ENCODE assay signal across 32 cellular contexts in genomic region chr1:49906365-49906764, GRCh38.
"Had no signal": no experiment of that assay in that cellular context is flagged by ENCODE, and none has a peak within 500 bp of the region (broad histone marks: within the 10 kb centered on the region; RNA-seq: fewer than 3 reads in every experiment).

No MANE protein-coding gene starts in this region.

- DNase-seq: activated effector memory CD4-positive, alpha-beta T cell treated with anti-CD3 and anti-CD28 coated beads, Interleukin-2, amount 50 U/mL, for 16 hours; activated effector memory CD4-positive, alpha-beta T cell treated with Interleukin-2 at 50 U/mL for 16 hours; activated gamma-delta T cell; activated gamma-delta T cell treated with Interleukin-2 at 50 U/mL for 16 hours; activated naive CD4-positive, alpha-beta T cell; activated naive CD4-positive, alpha-beta T cell treated with anti-CD3 and anti-CD28 coated beads for 36 hours; activated naive CD4-positive, alpha-beta T cell treated with anti-CD3 and anti-CD28 coated beads, Interleukin-2, amount 10 ng/mL, durations not matched to agents 7 days and 5 days; activated naive CD4-positive, alpha-beta T cell treated with anti-CD3 and anti-CD28 coated beads, Interleukin-2, amount 50 U/mL, for 16 hours; activated naive CD4-positive, alpha-beta T cell treated with Interleukin-2 at 50 U/mL for 16 hours; activated naive CD8-positive, alpha-beta T cell treated with anti-CD3 and anti-CD28 coated beads for 36 hours; activated naive CD8-positive, alpha-beta T cell treated with anti-CD3 and anti-CD28 coated beads, Interleukin-2, amount 10 ng/mL, durations not matched to agents 7 days and 5 days; activated naive CD8-positive, alpha-beta T cell treated with anti-CD3 and anti-CD28 coated beads, Interleukin-2, amount 50 U/mL, for 24 hours; activated T-cell treated with anti-CD3 and anti-CD28 coated beads, Interleukin-2, amount 50 U/mL, for 4 hours; activated T-cell treated with anti-CD3 and anti-CD28 coated beads, Interleukin-2, amount 50 U/mL, for 48 hours; activated T-cell treated with anti-CD3 and anti-CD28 coated beads, Interleukin-2, amount 50 U/mL, for 72 hours; adrenal gland; amniotic stem cell; amygdala; anterior cingulate cortex; aorta; body of pancreas; brain microvascular endothelial cell; caudate nucleus; central memory CD4-positive, alpha-beta T cell; cerebellar nuclear complex had no signal

- H3K27me3 ChIP-seq: adrenal gland, ascending aorta, body of pancreas, brain microvascular endothelial cell, breast epithelium, cardiac muscle cell had no signal

- H3K4me1 ChIP-seq: adrenal gland, ascending aorta, body of pancreas, breast epithelium had no signal

- H3K27ac ChIP-seq: adrenal gland, ascending aorta, body of pancreas, brain microvascular endothelial cell, breast epithelium, cardiac muscle cell had no signal

- ATAC-seq: activated naive CD4-positive, alpha-beta T cell treated with anti-CD3 and anti-CD28 coated beads, Interleukin-2, amount 50 U/mL, for 72 hours; activated naive CD8-positive, alpha-beta T cell treated with anti-CD3 and anti-CD28 coated beads, Interleukin-2, amount 50 U/mL, for 24 hours; activated T-cell treated with anti-CD3 and anti-CD28 coated beads, Interleukin-2, amount 50 U/mL, for 4 hours; activated T-cell treated with anti-CD3 and anti-CD28 coated beads, Interleukin-2, amount 50 U/mL, for 72 hours; activated T-helper 17 cell treated with anti-CD3 and anti-CD28 coated beads, Interleukin-2, amount 50 U/mL, for 72 hours; body of pancreas had no signal

- FAIRE-seq: astrocyte, bronchial epithelial cell had no signal

- H3K36me3 ChIP-seq: adrenal gland, ascending aorta, brain microvascular endothelial cell, breast epithelium, cardiac muscle cell had no signal

- H3K9me3 ChIP-seq: adrenal gland, ascending aorta, body of pancreas, breast epithelium had no signal

- H3K4me3 ChIP-seq: adrenal gland, ascending aorta, body of pancreas, breast epithelium, cardiac muscle cell had no signal
